Comparison of ENCODE assay signal across 8 cellular contexts in the genomic region with DNA sequence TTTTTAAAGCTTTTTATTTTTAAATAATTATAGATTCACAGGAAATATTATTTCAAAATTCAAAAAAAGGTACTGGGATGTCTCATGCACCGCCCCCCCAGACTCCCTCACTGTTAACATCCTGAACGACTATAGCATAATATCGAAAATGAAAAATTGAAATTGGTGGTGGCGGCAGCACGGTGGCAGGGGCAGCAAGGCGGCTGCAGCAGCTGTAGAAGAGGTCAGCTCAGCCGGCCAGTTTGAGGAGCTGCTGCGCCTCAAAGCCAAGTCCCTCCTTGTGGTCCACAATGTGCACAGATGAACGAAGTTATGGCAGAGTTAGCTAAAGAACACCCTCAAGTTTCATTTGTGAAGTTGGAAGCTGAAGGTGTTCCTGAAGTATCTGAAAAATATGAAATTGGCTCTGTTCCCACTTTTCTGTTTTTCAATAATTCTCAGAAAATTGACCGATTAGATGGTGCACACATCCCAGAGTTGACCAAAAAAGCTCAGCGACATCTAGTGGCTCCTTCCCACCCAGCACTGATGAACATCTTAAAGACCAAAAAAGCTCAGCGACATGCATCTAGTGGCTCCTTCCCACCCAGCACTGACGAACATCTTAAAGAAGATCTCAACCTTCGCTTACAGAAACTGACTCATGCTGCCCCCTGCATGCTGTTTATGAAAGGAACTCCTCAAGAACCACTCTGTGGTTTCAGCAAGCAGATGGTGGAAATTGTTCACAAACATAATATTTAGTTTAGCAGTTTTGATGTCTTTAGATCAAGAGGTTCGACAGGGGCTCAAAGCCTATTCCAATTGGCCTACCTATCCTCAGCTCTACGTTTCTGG.
DNase-seq lines count a peak whose midpoint lies in the region; ATAC-seq and TF ChIP-seq lines count a peak whose summit lies in the region.

No MANE protein-coding gene starts in this region.

- TF ChIP-seq CTCF in Peyer's patch (IDR thresholded peaks at IDR 0.05) (peak; percentile 41 to 60 (median 43)), progenitor cell of endocrine pancreas (IDR thresholded peaks at IDR 0.05; ENCODE audit: unreplicated experiment) (peak; percentile 61)

- peaks cover 5% of the 10 kb centered on the region for H3K36me3 Mint-ChIP-seq in progenitor cell of endocrine pancreas (ENCODE audit: insufficient read depth)

- no peak overlapping the region for H3K27ac Mint-ChIP-seq in progenitor cell of endocrine pancreas

- peaks cover 4% of the 10 kb centered on the region for H3K9me3 Mint-ChIP-seq in progenitor cell of endocrine pancreas (ENCODE audit: low read depth)

- no peaks in the 10 kb centered on the region for H3K4me1 ChIP-seq in Peyer's patch

- no peaks in the 10 kb centered on the region for H3K9me3 ChIP-seq in Peyer's patch

- H3K36me3 ChIP-seq in Peyer's patch: no peaks in the 10 kb centered on the region

- ATAC-seq in GM19043 (IDR thresholded peaks at IDR 0.05; ENCODE audit: low read depth, unreplicated experiment): peak; percentile 70
- peak; percentile 80 for ATAC-seq in HG03196 (IDR thresholded peaks at IDR 0.05; ENCODE audit: unreplicated experiment)

- peaks cover 2% of the 10 kb centered on the region for H3K27me3 Mint-ChIP-seq in progenitor cell of endocrine pancreas

- no peaks in the 10 kb centered on the region for H3K27me3 ChIP-seq in Peyer's patch

- no peaks in the 10 kb centered on the region for H3K4me1 Mint-ChIP-seq in progenitor cell of endocrine pancreas (ENCODE audit: low read depth)

- peak; percentile 56 for DNase-seq in CD1c-positive myeloid dendritic cell (ENCODE audit: extremely low spot score)
- peak in 2 of 3 donors; percentile 24 to 53 for DNase-seq in Peyer's patch
- peak; percentile 28 for DNase-seq in activated effector memory CD4-positive, alpha-beta T cell treated with Interleukin-2 at 50 U/mL for 16 hours
- DNase-seq in globus pallidus (ENCODE audit: low spot score): peak; percentile 46
- DNase-seq in progenitor cell of endocrine pancreas (ENCODE audit: low spot score, unreplicated experiment): no peak
- DNase-seq in NCI-H345 (lab: John Stamatoyannopoulos, UW): no peak

- H3K27ac ChIP-seq in Peyer's patch: no peak overlapping the region

- no peak overlapping the region for H3K4me3 Mint-ChIP-seq in progenitor cell of endocrine pancreas (ENCODE audit: low read depth)

- no peak for TF ChIP-seq POLR2A in Peyer's patch (IDR thresholded peaks at IDR 0.05)

- no peak overlapping the region for H3K4me3 ChIP-seq in Peyer's patch

Comparison
In these comparisons a context has a peak if more than half of its experiments do, and no peak if none do; other contexts are left out.
1. DNase-seq: peak in CD1c-positive myeloid dendritic cell (single experiment), Peyer's patch (2 of 3), activated effector memory CD4-positive, alpha-beta T cell treated with Interleukin-2 at 50 U/mL for 16 hours (single experiment) and globus pallidus (single experiment); none in progenitor cell of endocrine pancreas (single experiment) and NCI-H345 (single experiment).